Comparison of ENCODE assay signal across 7 cellular contexts in genomic region chr11:131668867-131669780, GRCh38.
A peak's percentile ranks its signal among the peaks of the same experiment; 100 is the strongest.
DNase-seq lines count a peak whose midpoint lies in the region; ATAC-seq, FAIRE-seq and TF ChIP-seq lines count a peak whose summit lies in the region.

No MANE protein-coding gene starts in this region.

- CTCF ChIA-PET in GM10248 (lab: Yijun Ruan, JAX) = interaction anchor here (0.7 to 3.0 kb wide), 16 partner anchors 9 to 604 kb away, joined by 3 to 24 read pairs (median 4); no protein-coding TSS in a partner anchor
- CTCF ChIA-PET in activated CD4-positive, alpha-beta T cell treated with anti-CD3 and anti-CD28 coated beads for 36 hours (lab: Charles Lee) = interaction anchor here (0.6 to 1.6 kb wide), 12 partner anchors 9 to 831 kb away, joined by 3 to 4 read pairs (median 3); no protein-coding TSS in a partner anchor

- peaks cover 3% of the 10 kb centered on the region for H3K4me1 Mint-ChIP-seq in activated CD4-positive, alpha-beta T cell treated with anti-CD3 and anti-CD28 coated beads for 36 hours
- H3K4me1 Mint-ChIP-seq in progenitor cell of endocrine pancreas (ENCODE audit: low read depth) = peaks cover 2% of the 10 kb centered on the region

- H3K27me3 Mint-ChIP-seq in activated CD4-positive, alpha-beta T cell treated with anti-CD3 and anti-CD28 coated beads for 36 hours = peaks cover 3% of the 10 kb centered on the region
- peaks cover 29% of the 10 kb centered on the region for H3K27me3 Mint-ChIP-seq in progenitor cell of endocrine pancreas

- H3K4me3 Mint-ChIP-seq in activated CD4-positive, alpha-beta T cell treated with anti-CD3 and anti-CD28 coated beads for 36 hours = no peak overlapping the region
- H3K4me3 Mint-ChIP-seq in progenitor cell of endocrine pancreas (ENCODE audit: low read depth) = no peak overlapping the region

- POLR2A ChIA-PET in GM10248 (lab: Yijun Ruan, JAX) = no interaction called here
- POLR2A ChIA-PET in activated CD4-positive, alpha-beta T cell treated with anti-CD3 and anti-CD28 coated beads for 36 hours (lab: Charles Lee) = no interaction called here

- ATAC-seq in GM21526 (IDR thresholded peaks at IDR 0.05; ENCODE audit: low FRiP score, unreplicated experiment) (peak; percentile 78), esophagus mucosa (peak; percentile 58)
- peak; percentile 69 for ATAC-seq in activated CD4-positive, alpha-beta T cell treated with anti-CD3 and anti-CD28 coated beads for 36 hours

- peak; percentile 70 for DNase-seq in GM10248 (ENCODE audit: extremely low spot score)
- peak; percentile 71 for DNase-seq in Jurkat, Clone E6-1 (ENCODE audit: low read depth, low spot score)
- DNase-seq in activated CD4-positive, alpha-beta T cell treated with anti-CD3 and anti-CD28 coated beads for 36 hours = peak; percentile 76
- DNase-seq in progenitor cell of endocrine pancreas (ENCODE audit: low spot score, unreplicated experiment) = no peak
- DNase-seq in frontal cortex (ENCODE audit: low spot score in 2 of 2) = no peak

- FAIRE-seq in frontal cortex (lab: Jason Lieb, UNC) = no peak

- peak overlapping the region; percentile 21 for H3K4me3 ChIP-seq in Jurkat, Clone E6-1 (ENCODE audit: low read length)

- H3K27ac Mint-ChIP-seq in activated CD4-positive, alpha-beta T cell treated with anti-CD3 and anti-CD28 coated beads for 36 hours = no peak overlapping the region
- H3K27ac Mint-ChIP-seq in progenitor cell of endocrine pancreas = no peak overlapping the region

- intact Hi-C loops in activated CD4-positive, alpha-beta T cell treated with anti-CD3 and anti-CD28 coated beads for 36 hours (cut with DNase I, micrococcal nuclease) = no loop called here

- no peaks in the 10 kb centered on the region for H3K9me3 Mint-ChIP-seq in activated CD4-positive, alpha-beta T cell treated with anti-CD3 and anti-CD28 coated beads for 36 hours (ENCODE audit: low read depth)
- no peaks in the 10 kb centered on the region for H3K9me3 Mint-ChIP-seq in progenitor cell of endocrine pancreas (ENCODE audit: low read depth)

- TF ChIP-seq CTCF in GM10248 (IDR thresholded peaks at IDR 0.05; ENCODE audit: control extremely low read depth, extremely low read depth, low read depth, missing control alignments) (peak; percentile 76), progenitor cell of endocrine pancreas (IDR thresholded peaks at IDR 0.05; ENCODE audit: unreplicated experiment) (peak; percentile 76)

- H3K36me3 Mint-ChIP-seq in activated CD4-positive, alpha-beta T cell treated with anti-CD3 and anti-CD28 coated beads for 36 hours (ENCODE audit: low read depth) = no peaks in the 10 kb centered on the region
- no peaks in the 10 kb centered on the region for H3K36me3 Mint-ChIP-seq in progenitor cell of endocrine pancreas (ENCODE audit: insufficient read depth)

Comparison
In these comparisons a context has a peak if more than half of its experiments do, and no peak if none do; other contexts are left out.
1. DNase-seq: peak in GM10248 (single experiment), Jurkat, Clone E6-1 (single experiment) and activated CD4-positive, alpha-beta T cell treated with anti-CD3 and anti-CD28 coated beads for 36 hours (single experiment); none in progenitor cell of endocrine pancreas (single experiment) and frontal cortex (0 of 2).
2. Peak in every context shown above with its lines, with median percentiles within 50 percentile points of each other: ATAC-seq.